8 cellular contexts compared by ENCODE assay signal in genomic region chr2:112182581-112183034, GRCh38. TPM values are rescaled to one million over a fixed set of nuclear protein-coding genes. Genes with fewer than 3 reads are reported as not detected.
DNase-seq lines count a peak whose midpoint lies in the region; ATAC-seq lines count a peak whose summit lies in the region.

No MANE protein-coding gene starts in this region.

- peak; percentile 62 for ATAC-seq in T-helper 17 cell
- peak; percentile 23 for ATAC-seq in activated naive CD8-positive, alpha-beta T cell treated with anti-CD3 and anti-CD28 coated beads, Interleukin-2, amount 10 ng/mL, durations not matched to agents 7 days and 5 days (ENCODE audit: low read depth)
- ATAC-seq in stimulated activated naive CD8-positive, alpha-beta T cell treated with anti-CD3 and anti-CD28 coated beads, Interleukin-15, amount 100 ng/mL, for 72 hours = peak; percentile 37

- no peaks in the 10 kb centered on the region for H3K36me3 Mint-ChIP-seq in T-helper 17 cell (ENCODE audit: low read depth)
- H3K36me3 Mint-ChIP-seq in activated naive CD8-positive, alpha-beta T cell treated with anti-CD3 and anti-CD28 coated beads, Interleukin-2, amount 10 ng/mL, durations not matched to agents 7 days and 5 days = peaks cover 2% of the 10 kb centered on the region

- H3K9me3 ChIP-seq in T-helper 17 cell (ENCODE audit: control insufficient read depth, low read length, poor library complexity, severe bottlenecking) = no peaks in the 10 kb centered on the region

- H3K4me1 Mint-ChIP-seq in T-helper 17 cell = peaks cover 53% of the 10 kb centered on the region
- peaks cover 22% of the 10 kb centered on the region for H3K4me1 Mint-ChIP-seq in activated naive CD8-positive, alpha-beta T cell treated with anti-CD3 and anti-CD28 coated beads, Interleukin-2, amount 10 ng/mL, durations not matched to agents 7 days and 5 days
- peaks cover 52% of the 10 kb centered on the region for H3K4me1 Mint-ChIP-seq in stimulated activated naive CD8-positive, alpha-beta T cell treated with anti-CD3 and anti-CD28 coated beads, Interleukin-15, amount 100 ng/mL, for 72 hours

- H3K27me3 Mint-ChIP-seq in T-helper 17 cell = no peaks in the 10 kb centered on the region
- peaks cover 25% of the 10 kb centered on the region for H3K27me3 Mint-ChIP-seq in activated naive CD8-positive, alpha-beta T cell treated with anti-CD3 and anti-CD28 coated beads, Interleukin-2, amount 10 ng/mL, durations not matched to agents 7 days and 5 days
- H3K27me3 Mint-ChIP-seq in stimulated activated naive CD8-positive, alpha-beta T cell treated with anti-CD3 and anti-CD28 coated beads, Interleukin-15, amount 100 ng/mL, for 72 hours = peaks cover 8% of the 10 kb centered on the region

- peak overlapping the region; percentile 88 for H3K4me3 Mint-ChIP-seq in T-helper 17 cell
- H3K4me3 Mint-ChIP-seq in activated naive CD8-positive, alpha-beta T cell treated with anti-CD3 and anti-CD28 coated beads, Interleukin-2, amount 10 ng/mL, durations not matched to agents 7 days and 5 days = peak overlapping the region; percentile 52
- H3K4me3 Mint-ChIP-seq in stimulated activated naive CD8-positive, alpha-beta T cell treated with anti-CD3 and anti-CD28 coated beads, Interleukin-15, amount 100 ng/mL, for 72 hours = peak overlapping the region; percentile 50 to 71

- DNase-seq in NCI-H187 (lab: John Stamatoyannopoulos, UW) (peak; percentile 72 to 86), T-helper 17 cell (peak in 2 of 3 donors; percentile 32 to 46), cortex of kidney (lab: John Stamatoyannopoulos, UW) (no peak), OCI-M1 (lab: John Stamatoyannopoulos, UW) (no peak), GDM1 (lab: John Stamatoyannopoulos, UW) (no peak), AML-193 (lab: John Stamatoyannopoulos, UW) (no peak)
- no peak for DNase-seq in activated naive CD8-positive, alpha-beta T cell treated with anti-CD3 and anti-CD28 coated beads, Interleukin-2, amount 10 ng/mL, durations not matched to agents 7 days and 5 days
- DNase-seq in stimulated activated naive CD8-positive, alpha-beta T cell treated with anti-CD3 and anti-CD28 coated beads, Interleukin-15, amount 100 ng/mL, for 72 hours = peak in 1 of 2 donors; percentile 22

- peaks cover 4% of the 10 kb centered on the region for H3K9me3 Mint-ChIP-seq in activated naive CD8-positive, alpha-beta T cell treated with anti-CD3 and anti-CD28 coated beads, Interleukin-2, amount 10 ng/mL, durations not matched to agents 7 days and 5 days
- peaks cover 4 to 13% of the 10 kb centered on the region in 2 donors for H3K9me3 Mint-ChIP-seq in stimulated activated naive CD8-positive, alpha-beta T cell treated with anti-CD3 and anti-CD28 coated beads, Interleukin-15, amount 100 ng/mL, for 72 hours

- POLR2A ChIA-PET in activated naive CD8-positive, alpha-beta T cell treated with anti-CD3 and anti-CD28 coated beads, Interleukin-2, amount 10 ng/mL, durations not matched to agents 7 days and 5 days (lab: Charles Lee) = interaction anchor here (1.1 to 1.6 kb wide), 2 partner anchors 27 to 72 kb away, joined by 4 to 7 read pairs; partner anchors contain the start of gene ZC3H8

- H3K27ac Mint-ChIP-seq in T-helper 17 cell = peak overlapping the region; percentile 94
- no peak overlapping the region for H3K27ac Mint-ChIP-seq in activated naive CD8-positive, alpha-beta T cell treated with anti-CD3 and anti-CD28 coated beads, Interleukin-2, amount 10 ng/mL, durations not matched to agents 7 days and 5 days
- peak overlapping the region in 1 of 2 donors; percentile 64 for H3K27ac Mint-ChIP-seq in stimulated activated naive CD8-positive, alpha-beta T cell treated with anti-CD3 and anti-CD28 coated beads, Interleukin-15, amount 100 ng/mL, for 72 hours

RNA-seq across cellular contexts. Expression of gene FBLN7, which starts 44.4 kb away (rescaled TPM):
- 10 to 100 TPM; 17.2 to 21.7 TPM for total RNA-seq in T-helper 17 cell
- total RNA-seq in activated naive CD8-positive, alpha-beta T cell treated with anti-CD3 and anti-CD28 coated beads, Interleukin-2, amount 10 ng/mL, durations not matched to agents 7 days and 5 days = 1 to 10 TPM; 1.1 to 1.8 TPM

Comparison
In these comparisons a context has a peak if more than half of its experiments do, and no peak if none do; other contexts are left out.
1. DNase-seq: peak in NCI-H187 (2 of 2) and T-helper 17 cell (2 of 3); none in activated naive CD8-positive, alpha-beta T cell treated with anti-CD3 and anti-CD28 coated beads, Interleukin-2, amount 10 ng/mL, durations not matched to agents 7 days and 5 days (single experiment), cortex of kidney (single experiment), OCI-M1 (single experiment), GDM1 (single experiment) and AML-193 (0 of 2).
2. RNA of gene FBLN7, which starts 44.4 kb away (total RNA-seq): 17.2 to 21.7 TPM in T-helper 17 cell; 1.1 to 1.8 TPM in activated naive CD8-positive, alpha-beta T cell treated with anti-CD3 and anti-CD28 coated beads, Interleukin-2, amount 10 ng/mL, durations not matched to agents 7 days and 5 days; every median in the first group is over 4 times any median in the second.
3. Peak in every context shown above with its lines, with median percentiles within 50 percentile points of each other: ATAC-seq and H3K4me3 Mint-ChIP-seq.